ENCODE assay signal across 25 cellular contexts in the genomic region with DNA sequence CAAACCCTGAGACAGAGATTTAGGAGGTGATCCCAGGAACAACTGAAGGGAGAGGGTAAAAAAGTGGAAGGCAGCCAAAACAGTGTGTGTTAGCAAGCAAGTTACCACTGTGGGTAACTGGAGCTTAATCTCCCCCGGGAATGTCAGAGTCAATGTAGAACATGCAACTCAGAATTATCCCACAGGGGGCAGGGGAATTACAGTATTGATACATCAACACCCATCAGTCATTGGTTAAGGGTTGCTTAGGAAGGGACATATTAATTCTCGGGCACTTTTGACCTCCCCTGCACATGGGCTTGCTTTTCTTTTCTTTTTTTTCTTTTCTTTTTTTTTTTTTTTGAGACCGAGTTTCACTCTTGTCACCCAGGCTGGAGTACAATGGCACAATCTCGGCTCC. TPM values are rescaled to one million over a fixed set of nuclear protein-coding genes. Genes with fewer than 3 reads are reported as not detected.
DNase-seq lines count a peak whose midpoint lies in the region; TF ChIP-seq lines count a peak whose summit lies in the region.
"Had no signal": no experiment of that assay in that cellular context is flagged by ENCODE, and none has a peak within 500 bp of the region (broad histone marks: within the 10 kb centered on the region; RNA-seq: fewer than 3 reads in every experiment).

No MANE protein-coding gene starts in this region.

- TF ChIP-seq POLR2A in NB4 (IDR thresholded peaks at IDR 0.05; ENCODE audit: extremely low read depth, insufficient read length): no peak

- H3K4me3 ChIP-seq in NB4 (ENCODE audit: low read depth, low read length) (no peak overlapping the region), retinal pigment epithelial cell (ENCODE audit: low read length) (no peak overlapping the region)
- H3K4me3 ChIP-seq: hepatocyte, right lobe of liver, thoracic aorta had no signal

- DNase-seq in H4 (ENCODE audit: low spot score): peak; percentile 5
- DNase-seq in NB4 (ENCODE audit: low read depth): peak; percentile 31
- DNase-seq in amniotic epithelial cell (ENCODE audit: low read depth): peak; percentile 3
- DNase-seq in retinal pigment epithelial cell (ENCODE audit: low read depth): peak; percentile 16
- no peak for DNase-seq in caudate nucleus (lab: John Stamatoyannopoulos, UW)
- DNase-seq in DMS79 (lab: John Stamatoyannopoulos, UW): no peak
- no peak for DNase-seq in NCI-H2081 treated with DMSO at 0.1 percent for 48 hours (lab: John Stamatoyannopoulos, UW)
- DNase-seq: activated CD8-positive, alpha-beta memory T cell treated with anti-CD3 and anti-CD28 coated beads for 24 hours; activated naive CD4-positive, alpha-beta T cell treated with anti-CD3 and anti-CD28 coated beads, Interleukin-2, amount 10 ng/mL, durations not matched to agents 7 days and 5 days; activated T-cell treated with anti-CD3 and anti-CD28 coated beads, Interleukin-2, amount 50 U/mL, for 48 hours; aorta; Calu3; Kasumi-1; kidney; NCI-H226; right lobe of liver; Right ventricle myocardium superior; T-helper 1 cell had no signal

- H3K27ac ChIP-seq in caudate nucleus (ENCODE audit: low read depth, low read length): no peak overlapping the region
- H3K27ac ChIP-seq: hepatocyte, right lobe of liver, thoracic aorta had no signal

- TF ChIP-seq CTCF in NB4 (IDR thresholded peaks at IDR 0.05; ENCODE audit: low read depth, low read length) (no peak), retinal pigment epithelial cell (conservative IDR thresholded peaks at IDR 0.05; ENCODE audit: low read depth, low read length) (peak; percentile 1)

RNA-seq across cellular contexts. Expression of gene CXorf58, which starts 29.3 kb away (rescaled TPM):
- 0.04 TPM in 1 of 2 replicates, not detected in the other for total RNA-seq in H4 (2014; rRNA removed; shearing (Covaris generic))
- total RNA-seq: aorta, B cell, Calu3, G401, HT-29, kidney, lung microvascular endothelial cell, osteocyte, right lobe of liver, thoracic aorta had no signal

RNA-seq across cellular contexts. Expression of gene APOO, which starts 29.4 kb away (rescaled TPM):
- 40.5 and 58.9 TPM in 2 replicates for total RNA-seq in H4 (2014; rRNA removed; shearing (Covaris generic))

Comparison
In these comparisons a context has a peak if more than half of its experiments do, and no peak if none do; other contexts are left out.
1. DNase-seq: peak in H4 (single experiment), NB4 (single experiment), amniotic epithelial cell (single experiment) and retinal pigment epithelial cell (single experiment); none in caudate nucleus (0 of 61), DMS79 (single experiment) and NCI-H2081 treated with DMSO at 0.1 percent for 48 hours (single experiment).